Comparison of ENCODE assay signal across 16 cellular contexts in the genomic region with DNA sequence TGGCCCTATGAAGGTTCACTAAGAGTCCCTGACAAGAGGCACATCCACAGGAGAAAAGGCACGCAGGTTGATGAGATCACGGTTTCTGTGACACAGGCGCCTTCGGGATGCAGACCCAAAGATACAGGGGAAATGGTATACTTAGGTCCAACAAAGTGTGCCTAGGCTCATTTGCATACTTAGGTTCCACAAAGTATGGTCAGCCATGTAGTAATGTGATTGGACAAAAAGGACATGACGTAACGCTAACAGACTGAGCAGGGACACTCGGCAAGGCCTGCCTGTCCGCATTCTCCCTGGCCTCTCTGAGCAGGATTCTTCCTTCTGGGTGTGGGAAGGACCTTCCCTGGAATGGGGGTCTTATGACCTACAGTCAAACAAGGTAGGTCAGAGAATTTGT.
DNase-seq lines count a peak whose midpoint lies in the region; ATAC-seq and TF ChIP-seq lines count a peak whose summit lies in the region.
"Had no signal": no experiment of that assay in that cellular context is flagged by ENCODE, and none has a peak within 500 bp of the region (broad histone marks: within the 10 kb centered on the region; RNA-seq: fewer than 3 reads in every experiment).

No MANE protein-coding gene starts in this region.

- H3K27me3 Mint-ChIP-seq in CD4-positive, CD25-positive, alpha-beta regulatory T cell: no peaks in the 10 kb centered on the region
- H3K27me3 Mint-ChIP-seq in activated CD8-positive, alpha-beta T cell treated with anti-CD3 and anti-CD28 coated beads, Interleukin-2, amount 10 ng/mL, durations not matched to agents 7 days and 5 days (ENCODE audit: low read depth): no peaks in the 10 kb centered on the region
- H3K27me3 Mint-ChIP-seq in memory B cell: no peaks in the 10 kb centered on the region

- CTCF ChIA-PET in activated CD8-positive, alpha-beta T cell treated with anti-CD3 and anti-CD28 coated beads, Interleukin-2, amount 10 ng/mL, durations not matched to agents 7 days and 5 days (lab: Charles Lee): interaction anchor here (1.6 kb wide), 1 partner anchor 26 kb away, joined by 4 read pairs; no protein-coding TSS in a partner anchor

- H3K4me3 ChIP-seq in CD4-positive, CD25-positive, alpha-beta regulatory T cell (ENCODE audit: low read depth, low read length): peak overlapping the region; percentile 82
- H3K4me3 ChIP-seq in DND-41 (ENCODE audit: low read depth in 1 of 2, low read length in 2 of 2) (no peak overlapping the region), testis (no peak overlapping the region)
- H3K4me3 ChIP-seq: HAP-1, tibial artery had no signal

- H3K4me1 Mint-ChIP-seq in CD4-positive, CD25-positive, alpha-beta regulatory T cell: peaks cover 54 to 99% (median 90%) of the 10 kb centered on the region in 4 donors
- peaks cover 97% of the 10 kb centered on the region for H3K4me1 Mint-ChIP-seq in activated CD8-positive, alpha-beta T cell treated with anti-CD3 and anti-CD28 coated beads, Interleukin-2, amount 10 ng/mL, durations not matched to agents 7 days and 5 days (ENCODE audit: low read depth)
- H3K4me1 Mint-ChIP-seq in memory B cell: peaks cover 61% of the 10 kb centered on the region

- no peak for ATAC-seq in CD4-positive, CD25-positive, alpha-beta regulatory T cell (ENCODE audit: low read depth in 2 of 2)
- ATAC-seq in DND-41 (ENCODE audit: insufficient read depth, low read depth) (no peak), memory B cell (ENCODE audit: low read depth) (no peak)
- no peak for ATAC-seq in activated CD8-positive, alpha-beta T cell treated with anti-CD3 and anti-CD28 coated beads, Interleukin-2, amount 10 ng/mL, durations not matched to agents 7 days and 5 days
- ATAC-seq: PC-3, SK-N-SH treated with all-trans-retinoic acid at 6 μM for 48 hours had no signal

- WGBS in testis, 2 donors: 96 to 97% methylated on average over 8 of the region's 8 CpGs

- H3K9me3 ChIP-seq in CD4-positive, CD25-positive, alpha-beta regulatory T cell (ENCODE audit: control insufficient read depth in 2 of 2, low read length in 2 of 2): no peaks in the 10 kb centered on the region
- no peaks in the 10 kb centered on the region for H3K9me3 ChIP-seq in DND-41 (ENCODE audit: insufficient read depth, low read length, severe bottlenecking)
- H3K9me3 ChIP-seq in testis: no peaks in the 10 kb centered on the region
- H3K9me3 ChIP-seq: HAP-1, tibial artery had no signal

- no peak overlapping the region for H3K4me2 ChIP-seq in DND-41 (ENCODE audit: insufficient read depth, low read length)

- H3K27ac Mint-ChIP-seq in CD4-positive, CD25-positive, alpha-beta regulatory T cell: peak overlapping the region; percentile 79 to 97 (median 96)
- peak overlapping the region; percentile 84 for H3K27ac Mint-ChIP-seq in activated CD8-positive, alpha-beta T cell treated with anti-CD3 and anti-CD28 coated beads, Interleukin-2, amount 10 ng/mL, durations not matched to agents 7 days and 5 days
- H3K27ac Mint-ChIP-seq in memory B cell: peak overlapping the region; percentile 96

- peaks cover 79% of the 10 kb centered on the region for H3K36me3 ChIP-seq in CD4-positive, CD25-positive, alpha-beta regulatory T cell (ENCODE audit: control insufficient read depth, insufficient read depth, low read length)
- H3K36me3 ChIP-seq in DND-41 (ENCODE audit: insufficient read depth, low read length) (peaks cover 47% of the 10 kb centered on the region), testis (ENCODE audit: low read depth, missing control alignments) (no peaks in the 10 kb centered on the region)
- H3K36me3 ChIP-seq: HAP-1, tibial artery had no signal

- H3K9me3 Mint-ChIP-seq in CD4-positive, CD25-positive, alpha-beta regulatory T cell: no peaks in the 10 kb centered on the region
- H3K9me3 Mint-ChIP-seq in activated CD8-positive, alpha-beta T cell treated with anti-CD3 and anti-CD28 coated beads, Interleukin-2, amount 10 ng/mL, durations not matched to agents 7 days and 5 days (ENCODE audit: insufficient read depth): no peaks in the 10 kb centered on the region
- H3K9me3 Mint-ChIP-seq in memory B cell: no peaks in the 10 kb centered on the region

- H4K20me1 ChIP-seq in DND-41 (ENCODE audit: insufficient read depth, low read length): peaks cover 57% of the 10 kb centered on the region

- no peak overlapping the region for H2AFZ ChIP-seq in DND-41 (ENCODE audit: low read depth, low read length)

- no peaks in the 10 kb centered on the region for H3K27me3 ChIP-seq in CD4-positive, CD25-positive, alpha-beta regulatory T cell (ENCODE audit: control insufficient read depth, insufficient read depth, low read length)
- H3K27me3 ChIP-seq in DND-41 (ENCODE audit: insufficient read depth, low read length, poor library complexity) (no peaks in the 10 kb centered on the region), testis (no peaks in the 10 kb centered on the region)
- H3K27me3 ChIP-seq: tibial artery had no signal

- no peak for TF ChIP-seq POLR2A in testis (IDR thresholded peaks at IDR 0.05)

- H3K27ac ChIP-seq in CD4-positive, CD25-positive, alpha-beta regulatory T cell (ENCODE audit: insufficient read depth, low read length, poor library complexity, severe bottlenecking): peak overlapping the region; percentile 76
- H3K27ac ChIP-seq in DND-41 (ENCODE audit: low read length) (peak overlapping the region; percentile 78), testis (no peak overlapping the region)
- H3K27ac ChIP-seq: C4-2B, tibial artery had no signal

- TF ChIP-seq CTCF in DND-41 (IDR thresholded peaks at IDR 0.05; ENCODE audit: borderline replicate concordance, extremely low read depth, low read length, poor library complexity, severe bottlenecking): no peak
- no peak for TF ChIP-seq CTCF in testis (IDR thresholded peaks at IDR 0.05)

- intact Hi-C loops in testis (cut with DNase I; ENCODE audit: low total_unique reads): no loop called here

- peak overlapping the region; percentile 78 to 90 (median 85) for H3K4me3 Mint-ChIP-seq in CD4-positive, CD25-positive, alpha-beta regulatory T cell
- H3K4me3 Mint-ChIP-seq in activated CD8-positive, alpha-beta T cell treated with anti-CD3 and anti-CD28 coated beads, Interleukin-2, amount 10 ng/mL, durations not matched to agents 7 days and 5 days: peak overlapping the region; percentile 65
- H3K4me3 Mint-ChIP-seq in memory B cell: peak overlapping the region; percentile 73

- H3K79me2 ChIP-seq in DND-41 (ENCODE audit: insufficient read depth, low read length): peaks cover 100% of the 10 kb centered on the region

- peaks cover 88% of the 10 kb centered on the region for H3K4me1 ChIP-seq in CD4-positive, CD25-positive, alpha-beta regulatory T cell (ENCODE audit: control insufficient read depth, insufficient read depth, low read length, poor library complexity, severe bottlenecking)
- H3K4me1 ChIP-seq in DND-41 (ENCODE audit: insufficient read depth, low read length) (peaks cover 38% of the 10 kb centered on the region), testis (no peaks in the 10 kb centered on the region)
- H3K4me1 ChIP-seq: tibial artery had no signal

- DNase-seq in CD4-positive, CD25-positive, alpha-beta regulatory T cell: no peak
- no peak for DNase-seq in DND-41
- no peak for DNase-seq in activated CD8-positive, alpha-beta T cell treated with anti-CD3 and anti-CD28 coated beads, Interleukin-2, amount 10 ng/mL, durations not matched to agents 7 days and 5 days
- DNase-seq in memory B cell (ENCODE audit: low spot score in 2 of 2): no peak
- DNase-seq in G401 (ENCODE audit: low spot score): no peak
- DNase-seq in testis: no peak
- no peak for DNase-seq in AML-193 (lab: John Stamatoyannopoulos, UW)
- DNase-seq: anterior cingulate cortex, EL, mammary epithelial cell, NCI-H526 treated with DMSO at 0.1 percent for 48 hours, PC-3, tibial artery had no signal

- POLR2A ChIA-PET in activated CD8-positive, alpha-beta T cell treated with anti-CD3 and anti-CD28 coated beads, Interleukin-2, amount 10 ng/mL, durations not matched to agents 7 days and 5 days (lab: Charles Lee): interaction anchor here (0.6 to 4.0 kb wide), 7 partner anchors 12 to 62 kb away, joined by 3 to 42 read pairs (median 4); no protein-coding TSS in a partner anchor

- peaks cover 56% of the 10 kb centered on the region for H3K36me3 Mint-ChIP-seq in CD4-positive, CD25-positive, alpha-beta regulatory T cell
- peaks cover 95% of the 10 kb centered on the region for H3K36me3 Mint-ChIP-seq in activated CD8-positive, alpha-beta T cell treated with anti-CD3 and anti-CD28 coated beads, Interleukin-2, amount 10 ng/mL, durations not matched to agents 7 days and 5 days (ENCODE audit: low read depth)
- H3K36me3 Mint-ChIP-seq in memory B cell: peaks cover 24% of the 10 kb centered on the region

- no peak overlapping the region; the same call in 1 of the 2 replicates for H3K9ac ChIP-seq in DND-41 (ENCODE audit: low read depth, low read length)

- in situ Hi-C loops in G401 (cut with HindIII; ENCODE audit: low sequenced_read_pairs): no loop called here

Comparison
In these comparisons a context has a peak if more than half of its experiments do, and no peak if none do; other contexts are left out.
1. H3K27ac ChIP-seq: peak in CD4-positive, CD25-positive, alpha-beta regulatory T cell (single experiment) and DND-41 (single experiment); none in testis (0 of 2).
2. Peak in every context shown above with its lines, with median percentiles within 50 percentile points of each other: H3K27ac Mint-ChIP-seq and H3K4me3 Mint-ChIP-seq.